In the genomic region with DNA sequence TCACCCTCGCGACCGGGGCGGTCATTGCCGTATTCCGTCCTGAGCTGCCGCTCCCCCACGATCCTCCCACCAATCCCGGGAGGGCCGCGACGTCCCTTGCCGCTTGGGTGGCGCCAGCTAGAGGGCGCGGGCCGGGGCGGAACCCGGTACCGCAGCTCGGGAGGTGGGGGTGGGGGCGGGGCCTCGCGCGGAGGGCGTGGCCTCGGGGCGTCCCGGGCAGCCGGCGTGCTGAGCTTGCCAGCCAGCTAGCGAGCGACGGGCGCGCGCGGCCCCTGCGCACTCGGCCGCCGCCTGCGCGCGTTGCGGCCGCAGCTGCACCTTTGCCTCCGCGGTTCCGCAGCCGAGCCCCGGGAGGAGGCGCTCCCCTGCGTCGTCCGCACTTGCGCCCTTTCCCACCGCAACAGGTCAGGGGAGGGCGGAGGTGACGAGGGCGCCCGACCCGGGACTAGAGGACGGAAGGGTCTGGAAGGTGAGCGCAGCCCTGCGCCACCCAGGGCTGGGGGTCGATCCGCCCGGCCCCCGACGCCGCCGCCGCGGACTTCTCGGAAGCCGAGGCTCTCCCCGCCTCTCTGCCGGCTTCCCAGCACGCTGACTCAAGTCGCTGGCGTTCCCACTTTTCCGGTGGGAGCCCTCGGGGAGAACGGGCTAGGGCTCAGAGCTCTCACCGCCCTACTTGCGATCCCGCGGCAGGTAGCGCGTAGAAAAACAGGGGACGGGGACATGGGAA, we compare ENCODE assay signal across 8 cellular contexts. TPM values are rescaled to one million over a fixed set of nuclear protein-coding genes. Genes with fewer than 3 reads are reported as not detected.
A peak's percentile ranks its signal among the peaks of the same experiment; 100 is the strongest.
DNase-seq lines count a peak whose midpoint lies in the region; ATAC-seq and TF ChIP-seq lines count a peak whose summit lies in the region.

Gene AFF1 (plus strand): TSS at position 240 of the 727 bp plus-strand sequence. CDS start 13,523 bp downstream, outside the sequence.

- H3K9me3 ChIP-seq in left ventricle myocardium inferior (replicated peaks) (no peaks in the 10 kb centered on the region), uterus (no peaks in the 10 kb centered on the region)

- peaks cover 7% of the 10 kb centered on the region for H3K36me3 ChIP-seq in left ventricle myocardium inferior
- H3K36me3 ChIP-seq in uterus, result no peaks in the 10 kb centered on the region

- TF ChIP-seq CTCF in GM13976 (IDR thresholded peaks at IDR 0.05; ENCODE audit: borderline replicate concordance, control extremely low read depth, extremely low read depth, insufficient read depth, missing control alignments) (peak; percentile 45), left ventricle myocardium inferior (IDR thresholded peaks at IDR 0.05; ENCODE audit: borderline replicate concordance) (peak; percentile 66), uterus (IDR thresholded peaks at IDR 0.05) (peak; percentile 45 to 72 (median 54))

- peak; percentile 38 for ATAC-seq in HG02870 (IDR thresholded peaks at IDR 0.05; ENCODE audit: unreplicated experiment)

- DNase-seq in GM13976 (ENCODE audit: low spot score), result peak; percentile 95
- peak; percentile 21 for DNase-seq in NCI-H146 treated with DMSO at 0.1 percent for 48 hours (lab: John Stamatoyannopoulos, UW; ENCODE audit: unreplicated experiment)
- DNase-seq in amniotic epithelial cell (ENCODE audit: low read depth), result peak; percentile 78
- peak; percentile 94 for DNase-seq in left ventricle myocardium inferior
- DNase-seq in pulmonary artery endothelial cell (ENCODE audit: low read depth, low spot score), result no peak
- DNase-seq in uterus, result peak; percentile 92 to 95

- H3K27ac ChIP-seq in left ventricle myocardium inferior (replicated peaks) (peak within 1 kb of the TSS; percentile 99), uterus (peak within 1 kb of the TSS; percentile 96 to 99)

- H3K4me3 ChIP-seq in left ventricle myocardium inferior (peak within 1 kb of the TSS; percentile 92), uterus (peak within 1 kb of the TSS; percentile 88 to 98)

- in situ Hi-C loops in GM13976 (cut with MboI; ENCODE audit: low sequenced_read_pairs, unreplicated experiment), result loop anchor here (5.0 to 25.0 kb wide), 2 partner anchors 157 to 502 kb away; no protein-coding TSS in a partner anchor

- TF ChIP-seq POLR2A in uterus (IDR thresholded peaks at IDR 0.05), result peak; percentile 93 to 97

- H3K4me1 ChIP-seq in left ventricle myocardium inferior (peaks cover 53% of the 10 kb centered on the region), uterus (peaks cover 0 to 7% of the 10 kb centered on the region in 2 donors)

- H3K27me3 ChIP-seq in left ventricle myocardium inferior (ENCODE audit: low read depth), result no peaks in the 10 kb centered on the region
- H3K27me3 ChIP-seq in uterus, result no peaks in the 10 kb centered on the region

- intact Hi-C loops in T-helper 1 cell treated with Interleukin-12 subunit alpha and Interleukin-12 subunit beta and Interleukin-4 antibody, amounts not matched to agents 30 ng/mL and 1 ng/mL, for 36 hours (cut with micrococcal nuclease), result loop anchor here (1.0 to 10.0 kb wide), 9 partner anchors 13 to 1887 kb away; partner anchors contain the start of genes HERC3, HERC5, KLHL8 and PPM1K
- intact Hi-C loops in left ventricle myocardium inferior (cut with micrococcal nuclease), result no loop called here
- intact Hi-C loops in uterus (cut with DNase I; ENCODE audit: low total_unique reads), result no loop called here

RNA-seq across cellular contexts. Expression of gene AFF1, which starts in this region (rescaled TPM):
- 72.1 and 76.0 TPM in 2 replicates for total RNA-seq in T-helper 1 cell treated with Interleukin-12 subunit alpha and Interleukin-12 subunit beta and Interleukin-4 antibody, amounts not matched to agents 30 ng/mL and 1 ng/mL, for 36 hours
- 67.9 TPM for total RNA-seq in left ventricle myocardium inferior
- 18.8 and 34.0 TPM in 2 replicates for total RNA-seq in pulmonary artery endothelial cell
- 100 to 1,000 TPM in 2 of 4 donors, 10 to 100 TPM in 2; 26.7 to 200 (median 92.5) TPM for total RNA-seq in uterus
